In genomic region chr13:30077338-30077737, GRCh38 we compare ENCODE assay signal across 31 cellular contexts.
"Had no signal": no experiment of that assay in that cellular context is flagged by ENCODE, and none has a peak within 500 bp of the region (broad histone marks: within the 10 kb centered on the region; RNA-seq: fewer than 3 reads in every experiment).

No MANE protein-coding gene starts in this region.

- H3K36me3 ChIP-seq: adrenal gland, esophagus squamous epithelium, gastroesophageal sphincter had no signal

- H3K4me3 ChIP-seq: adrenal gland, body of pancreas, esophagus squamous epithelium, gastroesophageal sphincter had no signal

- H3K36me3 Mint-ChIP-seq: activated CD4-positive, alpha-beta memory T cell treated with anti-CD3 and anti-CD28 coated beads for 36 hours; activated CD8-positive, alpha-beta memory T cell treated with anti-CD3 and anti-CD28 coated beads, Interleukin-2, amount 10 ng/mL, durations not matched to agents 7 days and 5 days; activated naive CD4-positive, alpha-beta T cell treated with anti-CD3 and anti-CD28 coated beads, Interleukin-2, amount 50 U/mL, for 24 hours; activated naive CD8-positive, alpha-beta T cell treated with anti-CD3 and anti-CD28 coated beads for 36 hours had no signal

- H3K4me3 Mint-ChIP-seq: activated CD4-positive, alpha-beta memory T cell treated with anti-CD3 and anti-CD28 coated beads for 36 hours; activated CD4-positive, alpha-beta T cell treated with anti-CD3 and anti-CD28 coated beads for 36 hours; activated CD4-positive, alpha-beta T cell treated with anti-CD3 and anti-CD28 coated beads, Interleukin-2, amount 10 ng/mL, durations not matched to agents 24 days and 14 days; activated CD8-positive, alpha-beta memory T cell treated with anti-CD3 and anti-CD28 coated beads, Interleukin-2, amount 10 ng/mL, durations not matched to agents 7 days and 5 days; activated CD8-positive, alpha-beta T cell treated with anti-CD3 and anti-CD28 coated beads, Interleukin-2, amount 10 ng/mL, durations not matched to agents 7 days and 5 days; activated naive CD4-positive, alpha-beta T cell treated with anti-CD3 and anti-CD28 coated beads for 36 hours; activated naive CD4-positive, alpha-beta T cell treated with anti-CD3 and anti-CD28 coated beads, Interleukin-2, amount 50 U/mL, for 24 hours; activated naive CD8-positive, alpha-beta T cell treated with anti-CD3 and anti-CD28 coated beads for 36 hours; activated naive CD8-positive, alpha-beta T cell treated with anti-CD3 and anti-CD28 coated beads, Interleukin-2, amount 50 U/mL, for 24 hours; activated T-helper 1 cell treated with anti-CD3 and anti-CD28 coated beads, Interleukin-12 subunit alpha, Interleukin-12 subunit beta, Interleukin-2, Interleukin-4 antibody, amounts not matched to agents 30 ng/mL and 10 ng/mL and 1 ng/mL, durations not matched to agents 14 hours and 24 hours and 36 hours; effector memory CD8-positive, alpha-beta T cell had no signal

- H3K9me3 ChIP-seq: adrenal gland, body of pancreas had no signal

- H3K27ac ChIP-seq: adrenal gland, body of pancreas, epithelial cell of prostate, esophagus squamous epithelium, gastroesophageal sphincter had no signal

- DNase-seq: activated CD4-positive, alpha-beta memory T cell treated with anti-CD3 and anti-CD28 coated beads for 36 hours; activated CD4-positive, alpha-beta T cell treated with anti-CD3 and anti-CD28 coated beads for 36 hours; activated CD4-positive, alpha-beta T cell treated with anti-CD3 and anti-CD28 coated beads, Interleukin-2, amount 10 ng/mL, durations not matched to agents 24 days and 14 days; activated CD4-positive, CD25-positive, alpha-beta regulatory T cell; activated CD4-positive, CD25-positive, alpha-beta regulatory T cell treated with anti-CD3 and anti-CD28 coated beads, Interleukin-2, amount 50 U/mL, for 72 hours; activated CD8-positive, alpha-beta memory T cell treated with anti-CD3 and anti-CD28 coated beads, Interleukin-2, amount 10 ng/mL, durations not matched to agents 7 days and 5 days; activated CD8-positive, alpha-beta memory T cell treated with anti-CD3 and anti-CD28 coated beads, Interleukin-2, amount 50 U/mL, for 4 hours; activated effector memory CD4-positive, alpha-beta T cell treated with anti-CD3 and anti-CD28 coated beads, Interleukin-2, amount 50 U/mL, for 16 hours; activated naive CD4-positive, alpha-beta T cell treated with anti-CD3 and anti-CD28 coated beads for 36 hours; activated naive CD8-positive, alpha-beta T cell treated with anti-CD3 and anti-CD28 coated beads for 36 hours; activated naive CD8-positive, alpha-beta T cell treated with anti-CD3 and anti-CD28 coated beads, Interleukin-2, amount 50 U/mL, for 24 hours; activated T-cell treated with anti-CD3 and anti-CD28 coated beads, Interleukin-2, amount 50 U/mL, for 1 hour; activated T-cell treated with anti-CD3 and anti-CD28 coated beads, Interleukin-2, amount 50 U/mL, for 48 hours; adrenal gland; amygdala; aorta; body of pancreas; caudate nucleus; cortex of kidney; dermis blood vessel endothelial cell; effector CD4-positive, alpha-beta T cell; effector memory CD8-positive, alpha-beta T cell; esophagus squamous epithelium; foreskin melanocyte; T-helper 2 cell had no signal

- H3K27ac Mint-ChIP-seq: activated CD4-positive, alpha-beta memory T cell treated with anti-CD3 and anti-CD28 coated beads for 36 hours; activated CD4-positive, alpha-beta T cell treated with anti-CD3 and anti-CD28 coated beads for 36 hours; activated CD4-positive, alpha-beta T cell treated with anti-CD3 and anti-CD28 coated beads, Interleukin-2, amount 10 ng/mL, durations not matched to agents 24 days and 14 days; activated CD8-positive, alpha-beta memory T cell treated with anti-CD3 and anti-CD28 coated beads, Interleukin-2, amount 10 ng/mL, durations not matched to agents 7 days and 5 days; activated CD8-positive, alpha-beta T cell treated with anti-CD3 and anti-CD28 coated beads, Interleukin-2, amount 10 ng/mL, durations not matched to agents 7 days and 5 days; activated naive CD4-positive, alpha-beta T cell treated with anti-CD3 and anti-CD28 coated beads for 36 hours; activated naive CD4-positive, alpha-beta T cell treated with anti-CD3 and anti-CD28 coated beads, Interleukin-2, amount 50 U/mL, for 24 hours; activated naive CD8-positive, alpha-beta T cell treated with anti-CD3 and anti-CD28 coated beads for 36 hours; activated naive CD8-positive, alpha-beta T cell treated with anti-CD3 and anti-CD28 coated beads, Interleukin-2, amount 50 U/mL, for 24 hours; activated T-helper 1 cell treated with anti-CD3 and anti-CD28 coated beads, Interleukin-12 subunit alpha, Interleukin-12 subunit beta, Interleukin-2, Interleukin-4 antibody, amounts not matched to agents 30 ng/mL and 10 ng/mL and 1 ng/mL, durations not matched to agents 14 hours and 24 hours and 36 hours; activated T-helper 2 cell treated with anti-CD3 and anti-CD28 coated beads, Interferon-gamma antibody, Interleukin-2, Interleukin-4, amounts not matched to agents 10 μg/mL and 5 μg/mL and 100 μg/mL, durations not matched to agents 14 hours and 24 hours and 36 hours; effector memory CD8-positive, alpha-beta T cell had no signal

- H3K4me1 Mint-ChIP-seq: activated CD4-positive, alpha-beta T cell treated with anti-CD3 and anti-CD28 coated beads for 36 hours; activated CD4-positive, alpha-beta T cell treated with anti-CD3 and anti-CD28 coated beads, Interleukin-2, amount 10 ng/mL, durations not matched to agents 24 days and 14 days; activated CD8-positive, alpha-beta memory T cell treated with anti-CD3 and anti-CD28 coated beads, Interleukin-2, amount 10 ng/mL, durations not matched to agents 7 days and 5 days; activated naive CD4-positive, alpha-beta T cell treated with anti-CD3 and anti-CD28 coated beads, Interleukin-2, amount 50 U/mL, for 24 hours; activated naive CD8-positive, alpha-beta T cell treated with anti-CD3 and anti-CD28 coated beads for 36 hours; activated naive CD8-positive, alpha-beta T cell treated with anti-CD3 and anti-CD28 coated beads, Interleukin-2, amount 50 U/mL, for 24 hours had no signal

- H3K27me3 ChIP-seq: adrenal gland, body of pancreas, gastroesophageal sphincter had no signal

- H3K4me1 ChIP-seq: adrenal gland, gastroesophageal sphincter had no signal

- ATAC-seq: activated CD4-positive, alpha-beta T cell treated with anti-CD3 and anti-CD28 coated beads for 36 hours; activated CD8-positive, alpha-beta memory T cell treated with anti-CD3 and anti-CD28 coated beads, Interleukin-2, amount 10 ng/mL, durations not matched to agents 7 days and 5 days; activated CD8-positive, alpha-beta T cell treated with anti-CD3 and anti-CD28 coated beads, Interleukin-2, amount 10 ng/mL, durations not matched to agents 7 days and 5 days; activated naive CD8-positive, alpha-beta T cell treated with anti-CD3 and anti-CD28 coated beads, Interleukin-2, amount 50 U/mL, for 24 hours; body of pancreas; effector memory CD8-positive, alpha-beta T cell; gastroesophageal sphincter had no signal

- H3K27me3 Mint-ChIP-seq: activated CD4-positive, alpha-beta memory T cell treated with anti-CD3 and anti-CD28 coated beads for 36 hours; activated CD4-positive, alpha-beta T cell treated with anti-CD3 and anti-CD28 coated beads for 36 hours; activated naive CD4-positive, alpha-beta T cell treated with anti-CD3 and anti-CD28 coated beads, Interleukin-2, amount 50 U/mL, for 24 hours; activated naive CD8-positive, alpha-beta T cell treated with anti-CD3 and anti-CD28 coated beads for 36 hours; activated naive CD8-positive, alpha-beta T cell treated with anti-CD3 and anti-CD28 coated beads, Interleukin-2, amount 50 U/mL, for 24 hours had no signal

- H3K9me3 Mint-ChIP-seq: activated CD4-positive, alpha-beta memory T cell treated with anti-CD3 and anti-CD28 coated beads for 36 hours; activated CD4-positive, alpha-beta T cell treated with anti-CD3 and anti-CD28 coated beads, Interleukin-2, amount 10 ng/mL, durations not matched to agents 24 days and 14 days; activated naive CD4-positive, alpha-beta T cell treated with anti-CD3 and anti-CD28 coated beads for 36 hours; activated naive CD4-positive, alpha-beta T cell treated with anti-CD3 and anti-CD28 coated beads, Interleukin-2, amount 50 U/mL, for 24 hours; activated naive CD8-positive, alpha-beta T cell treated with anti-CD3 and anti-CD28 coated beads for 36 hours; activated naive CD8-positive, alpha-beta T cell treated with anti-CD3 and anti-CD28 coated beads, Interleukin-2, amount 50 U/mL, for 24 hours; activated T-helper 1 cell treated with anti-CD3 and anti-CD28 coated beads, Interleukin-12 subunit alpha, Interleukin-12 subunit beta, Interleukin-2, Interleukin-4 antibody, amounts not matched to agents 30 ng/mL and 10 ng/mL and 1 ng/mL, durations not matched to agents 14 hours and 24 hours and 36 hours; activated T-helper 2 cell treated with anti-CD3 and anti-CD28 coated beads, Interferon-gamma antibody, Interleukin-2, Interleukin-4, amounts not matched to agents 10 μg/mL and 5 μg/mL and 100 μg/mL, durations not matched to agents 14 hours and 24 hours and 36 hours; effector memory CD8-positive, alpha-beta T cell had no signal
